ENCODE assay signal across 11 cellular contexts in genomic region chr19:29527500-29528328, GRCh38. TPM values are rescaled to one million over a fixed set of nuclear protein-coding genes. Genes with fewer than 3 reads are reported as not detected.
DNase-seq lines count a peak whose midpoint lies in the region; ATAC-seq and TF ChIP-seq lines count a peak whose summit lies in the region.
"Had no signal": no experiment of that assay in that cellular context is flagged by ENCODE, and none has a peak within 500 bp of the region (broad histone marks: within the 10 kb centered on the region; RNA-seq: fewer than 3 reads in every experiment).

No MANE protein-coding gene starts in this region.

- no peaks in the 10 kb centered on the region for H3K9me3 Mint-ChIP-seq in activated CD4-positive, alpha-beta T cell treated with anti-CD3 and anti-CD28 coated beads, Interleukin-2, amount 10 ng/mL, durations not matched to agents 7 days and 5 days
- H3K9me3 Mint-ChIP-seq in stimulated activated naive CD8-positive, alpha-beta T cell treated with anti-CD3 and anti-CD28 coated beads, Interleukin-15, amount 100 ng/mL, for 72 hours, result peaks cover 0 to 8% of the 10 kb centered on the region in 2 donors

- 0 out of 2 replicates have a peak, but pooled peaks have one; percentile 40 for TF ChIP-seq CTCF in WERI-Rb-1 (IDR thresholded peaks at IDR 0.05; ENCODE audit: low read depth, low read length)
- TF ChIP-seq CTCF in foreskin keratinocyte (conservative IDR thresholded peaks at IDR 0.05), result no peak

- no peaks in the 10 kb centered on the region for H3K36me3 ChIP-seq in WERI-Rb-1

- H3K9me3 ChIP-seq in WERI-Rb-1 (ENCODE audit: severe bottlenecking), result peaks cover 18% of the 10 kb centered on the region
- H3K9me3 ChIP-seq in iPS-18c (ENCODE audit: control insufficient read depth, insufficient read depth, low read length), result peaks cover 7% of the 10 kb centered on the region

- H3K4me3 ChIP-seq in WERI-Rb-1 (ENCODE audit: low read depth, low read length), result no peak overlapping the region
- peak overlapping the region; percentile 58; the same call in 1 of the 2 replicates for H3K4me3 ChIP-seq in iPS-18c (ENCODE audit: insufficient read depth, low read depth, low read length)

- H3K27me3 ChIP-seq in WERI-Rb-1 (ENCODE audit: insufficient read depth, low read depth, severe bottlenecking), result peaks cover 91% of the 10 kb centered on the region
- peaks cover 93% of the 10 kb centered on the region for H3K27me3 ChIP-seq in foreskin keratinocyte

- H3K27me3 Mint-ChIP-seq in activated CD4-positive, alpha-beta T cell treated with anti-CD3 and anti-CD28 coated beads, Interleukin-2, amount 10 ng/mL, durations not matched to agents 7 days and 5 days, result peaks cover 79% of the 10 kb centered on the region
- H3K27me3 Mint-ChIP-seq in stimulated activated naive CD8-positive, alpha-beta T cell treated with anti-CD3 and anti-CD28 coated beads, Interleukin-15, amount 100 ng/mL, for 72 hours, result peaks cover 99% of the 10 kb centered on the region

- H3K36me3 Mint-ChIP-seq in activated CD4-positive, alpha-beta T cell treated with anti-CD3 and anti-CD28 coated beads, Interleukin-2, amount 10 ng/mL, durations not matched to agents 7 days and 5 days (ENCODE audit: low read depth), result no peaks in the 10 kb centered on the region

- ATAC-seq in stimulated activated naive CD8-positive, alpha-beta T cell treated with anti-CD3 and anti-CD28 coated beads, Interleukin-15, amount 100 ng/mL, for 72 hours, result no peak
- ATAC-seq in foreskin keratinocyte, result no peak

- H3K27ac ChIP-seq in WERI-Rb-1, result no peak overlapping the region
- no peak overlapping the region for H3K27ac ChIP-seq in foreskin keratinocyte

- POLR2A ChIA-PET in activated CD4-positive, alpha-beta T cell treated with anti-CD3 and anti-CD28 coated beads, Interleukin-2, amount 10 ng/mL, durations not matched to agents 7 days and 5 days (lab: Charles Lee), result interaction anchor here (0.6 kb wide), 1 partner anchor 12 kb away, joined by 3 read pairs; no protein-coding TSS in a partner anchor

- no peak for DNase-seq in activated CD4-positive, alpha-beta T cell treated with anti-CD3 and anti-CD28 coated beads, Interleukin-2, amount 10 ng/mL, durations not matched to agents 7 days and 5 days
- DNase-seq in activated CD4-positive, alpha-beta T cell treated with anti-CD3 and anti-CD28 coated beads, Interleukin-2, amount 50 U/mL, for 1 hour, result no peak
- DNase-seq in WERI-Rb-1, result no peak
- DNase-seq in stimulated activated naive CD8-positive, alpha-beta T cell treated with anti-CD3 and anti-CD28 coated beads, Interleukin-15, amount 100 ng/mL, for 72 hours, result peak in 1 of 2 donors; percentile 10
- DNase-seq in dermis blood vessel endothelial cell, result no peak
- no peak for DNase-seq in MV-4-11 (lab: John Stamatoyannopoulos, UW)
- no peak for DNase-seq in foreskin keratinocyte

- no peaks in the 10 kb centered on the region for H3K4me1 ChIP-seq in foreskin keratinocyte

- CTCF ChIA-PET in activated CD4-positive, alpha-beta T cell treated with anti-CD3 and anti-CD28 coated beads, Interleukin-2, amount 10 ng/mL, durations not matched to agents 7 days and 5 days (lab: Charles Lee), result interaction anchor here (0.5 to 2.8 kb wide), 3 partner anchors 9 to 447 kb away, joined by 3 to 11 read pairs (median 5); no protein-coding TSS in a partner anchor

- peaks cover 25% of the 10 kb centered on the region for H3K4me1 Mint-ChIP-seq in activated CD4-positive, alpha-beta T cell treated with anti-CD3 and anti-CD28 coated beads, Interleukin-2, amount 10 ng/mL, durations not matched to agents 7 days and 5 days
- H3K4me1 Mint-ChIP-seq in stimulated activated naive CD8-positive, alpha-beta T cell treated with anti-CD3 and anti-CD28 coated beads, Interleukin-15, amount 100 ng/mL, for 72 hours, result peaks cover 48% of the 10 kb centered on the region

- H3K27ac Mint-ChIP-seq in activated CD4-positive, alpha-beta T cell treated with anti-CD3 and anti-CD28 coated beads, Interleukin-2, amount 10 ng/mL, durations not matched to agents 7 days and 5 days, result peak overlapping the region; percentile 19
- no peak overlapping the region for H3K27ac Mint-ChIP-seq in stimulated activated naive CD8-positive, alpha-beta T cell treated with anti-CD3 and anti-CD28 coated beads, Interleukin-15, amount 100 ng/mL, for 72 hours

- peak overlapping the region; percentile 49 for H3K4me3 Mint-ChIP-seq in activated CD4-positive, alpha-beta T cell treated with anti-CD3 and anti-CD28 coated beads, Interleukin-2, amount 10 ng/mL, durations not matched to agents 7 days and 5 days
- H3K4me3 Mint-ChIP-seq in stimulated activated naive CD8-positive, alpha-beta T cell treated with anti-CD3 and anti-CD28 coated beads, Interleukin-15, amount 100 ng/mL, for 72 hours, result peak overlapping the region; percentile 62 to 73

RNA-seq across cellular contexts. Expression of gene VSTM2B, which starts 1.9 kb away (rescaled TPM):
- total RNA-seq in activated CD4-positive, alpha-beta T cell treated with anti-CD3 and anti-CD28 coated beads, Interleukin-2, amount 10 ng/mL, durations not matched to agents 7 days and 5 days, result not detected
- total RNA-seq in dermis blood vessel endothelial cell, result not detected in 2 replicates
- total RNA-seq in foreskin keratinocyte, result not detected in 2 replicates
- polyA plus RNA-seq in foreskin keratinocyte, result not detected in 2 replicates
- total RNA-seq: fibroblast of villous mesenchyme; T-helper 1 cell treated with Interleukin-12 subunit alpha and Interleukin-12 subunit beta and Interleukin-4 antibody, amounts not matched to agents 30 ng/mL and 1 ng/mL, for 36 hours had no signal
- polyA plus RNA-seq: AG04450 had no signal
